ENCODE assay signal across 15 cellular contexts in genomic region chr11:65243773-65244172, GRCh38.
"Had no signal": no experiment of that assay in that cellular context is flagged by ENCODE, and none has a peak within 500 bp of the region (broad histone marks: within the 10 kb centered on the region; RNA-seq: fewer than 3 reads in every experiment).

No MANE protein-coding gene starts in this region.

- H3K36me3 ChIP-seq: stomach, thoracic aorta, transverse colon had no signal

- H3K4me3 ChIP-seq: dorsolateral prefrontal cortex, stomach, thoracic aorta, transverse colon had no signal

- H3K27ac ChIP-seq: dorsolateral prefrontal cortex, stomach, thoracic aorta, transverse colon had no signal

- H3K4me3 Mint-ChIP-seq: naive thymus-derived CD4-positive, alpha-beta T cell; nephron progenitor cell had no signal

- H3K9me3 ChIP-seq: thoracic aorta, transverse colon had no signal

- H3K4me1 Mint-ChIP-seq: naive thymus-derived CD4-positive, alpha-beta T cell; nephron progenitor cell had no signal

- H3K27me3 ChIP-seq: dorsolateral prefrontal cortex, stomach, transverse colon had no signal

- DNase-seq: cortex of kidney; dorsolateral prefrontal cortex; effector CD8-positive, alpha-beta T cell; islet precursor cell; mammary epithelial cell; naive thymus-derived CD4-positive, alpha-beta T cell; nephron progenitor cell; right cardiac atrium; small intestine; stimulated activated CD4-positive, alpha-beta T cell treated with anti-CD3 and anti-CD28 coated beads, Interleukin-12 subunit alpha, Interleukin-12 subunit beta, amount 100 ng/mL, for 4 hours; stimulated activated naive CD4-positive, alpha-beta T cell; stomach; substantia nigra; transverse colon had no signal

- H3K4me1 ChIP-seq: stomach, transverse colon had no signal

- H3K27ac Mint-ChIP-seq: naive thymus-derived CD4-positive, alpha-beta T cell; nephron progenitor cell had no signal
